8 cellular contexts compared by ENCODE assay signal in genomic region chr5:131379071-131379538, GRCh38.
A peak's percentile ranks its signal among the peaks of the same experiment; 100 is the strongest.
DNase-seq lines count a peak whose midpoint lies in the region; ATAC-seq and TF ChIP-seq lines count a peak whose summit lies in the region.

No MANE protein-coding gene starts in this region.

- H3K4me1 Mint-ChIP-seq in stimulated activated memory B cell treated with anti-CD40 and anti-IgM and Interleukin-4, amounts not matched to agents 10 μg/mL and 1 μg/mL and 100 μg/mL, for 72 hours = peaks cover 77% of the 10 kb centered on the region

- H3K36me3 Mint-ChIP-seq in stimulated activated memory B cell treated with anti-CD40 and anti-IgM and Interleukin-4, amounts not matched to agents 10 μg/mL and 1 μg/mL and 100 μg/mL, for 72 hours = peaks cover 14% of the 10 kb centered on the region

- peak overlapping the region; percentile 89 for H3K27ac Mint-ChIP-seq in stimulated activated memory B cell treated with anti-CD40 and anti-IgM and Interleukin-4, amounts not matched to agents 10 μg/mL and 1 μg/mL and 100 μg/mL, for 72 hours

- peak overlapping the region; percentile 68 for H3K27ac ChIP-seq in KOPT-K1 (ENCODE audit: low read depth, low read length, poor library complexity, severe bottlenecking)
- H3K27ac ChIP-seq in dorsolateral prefrontal cortex = peak overlapping the region in 58 of 59 donors; percentile 12 to 95 (median 81)

- peak overlapping the region; percentile 36 for H3K4me3 Mint-ChIP-seq in stimulated activated memory B cell treated with anti-CD40 and anti-IgM and Interleukin-4, amounts not matched to agents 10 μg/mL and 1 μg/mL and 100 μg/mL, for 72 hours

- H3K9me3 ChIP-seq in KOPT-K1 (ENCODE audit: insufficient read depth, low read length, poor library complexity, severe bottlenecking) = no peaks in the 10 kb centered on the region

- peaks cover 3% of the 10 kb centered on the region for H3K9me3 Mint-ChIP-seq in stimulated activated memory B cell treated with anti-CD40 and anti-IgM and Interleukin-4, amounts not matched to agents 10 μg/mL and 1 μg/mL and 100 μg/mL, for 72 hours

- DNase-seq in NCI-H526 treated with DMSO at 0.1 percent for 48 hours (lab: John Stamatoyannopoulos, UW) = peak; percentile 5
- DNase-seq in NCI-H526 (lab: John Stamatoyannopoulos, UW) = no peak
- no peak for DNase-seq in dorsolateral prefrontal cortex
- DNase-seq in NCI-H1694 (lab: John Stamatoyannopoulos, UW) = no peak
- DNase-seq in HuH-7.5 (ENCODE audit: low spot score) = no peak

- H3K27me3 ChIP-seq in dorsolateral prefrontal cortex = no peaks in the 10 kb centered on the region

- H3K27me3 Mint-ChIP-seq in stimulated activated memory B cell treated with anti-CD40 and anti-IgM and Interleukin-4, amounts not matched to agents 10 μg/mL and 1 μg/mL and 100 μg/mL, for 72 hours = no peaks in the 10 kb centered on the region

- no peak for ATAC-seq in stimulated activated memory B cell treated with anti-CD40 and anti-IgM and Interleukin-4, amounts not matched to agents 10 μg/mL and 1 μg/mL and 100 μg/mL, for 72 hours
- ATAC-seq in HG03025 (IDR thresholded peaks at IDR 0.05; ENCODE audit: low FRiP score, unreplicated experiment) = no peak

- TF ChIP-seq CTCF in dorsolateral prefrontal cortex (IDR thresholded peaks at IDR 0.05 in 54 of 56, conservative IDR thresholded peaks at IDR 0.05 in 2 of 56; ENCODE audit: low read depth in 1 of 56, partially characterized antibody in 56 of 56) = no peak

- peaks cover under 1% of the 10 kb centered on the region; the same call in 1 of the 2 replicates for H3K36me3 ChIP-seq in KOPT-K1 (ENCODE audit: insufficient read depth, low read length)

- H3K4me3 ChIP-seq in dorsolateral prefrontal cortex = no peak overlapping the region

- intact Hi-C loops in dorsolateral prefrontal cortex (cut with DNase I) = loop anchor here in 1 of 2 donors (5.0 kb wide), 1 partner anchor 117 kb away; the partner anchor contains the start of gene CDC42SE2
